In genomic region chr4:150950657-150951056, GRCh38 we compare ENCODE assay signal across 10 cellular contexts.
DNase-seq lines count a peak whose midpoint lies in the region; ATAC-seq and TF ChIP-seq lines count a peak whose summit lies in the region.
"Had no signal": no experiment of that assay in that cellular context is flagged by ENCODE, and none has a peak within 500 bp of the region (broad histone marks: within the 10 kb centered on the region; RNA-seq: fewer than 3 reads in every experiment).

No MANE protein-coding gene starts in this region.

- no peaks in the 10 kb centered on the region for H3K4me1 ChIP-seq in OCI-LY7 (ENCODE audit: insufficient read depth, low read length, poor library complexity, severe bottlenecking)

- POLR2A ChIA-PET in OCI-LY7 (lab: Charles Lee) = interaction anchor here (0.6 to 0.7 kb wide), 2 partner anchors 174 to 271 kb away, joined by 3 read pairs; no protein-coding TSS in a partner anchor

- no peak overlapping the region for H3K27ac ChIP-seq in OCI-LY7 (ENCODE audit: low read depth, low read length, poor library complexity, severe bottlenecking)

- TF ChIP-seq CTCF in OCI-LY7 (conservative IDR thresholded peaks at IDR 0.05; ENCODE audit: low read length) = no peak

- no peak overlapping the region for H2AFZ ChIP-seq in OCI-LY7 (ENCODE audit: low read length)

- ATAC-seq in GM21360 (IDR thresholded peaks at IDR 0.05; ENCODE audit: unreplicated experiment) (peak; percentile 81), HG03280 (IDR thresholded peaks at IDR 0.05; ENCODE audit: unreplicated experiment) (peak; percentile 53), esophagus mucosa (peak; percentile 72)

- intact Hi-C loops in OCI-LY7 (cut with micrococcal nuclease; ENCODE audit: unreplicated experiment) = no loop called here

- peaks cover 42% of the 10 kb centered on the region; the same call in 1 of the 2 replicates for H3K79me2 ChIP-seq in OCI-LY7 (ENCODE audit: insufficient read depth, low read depth, low read length)

- DNase-seq in EH (ENCODE audit: low read depth) = peak; percentile 29
- no peak for DNase-seq in DMS153 treated with DMSO at 0.1 percent for 48 hours (lab: John Stamatoyannopoulos, UW; ENCODE audit: unreplicated experiment)
- DNase-seq in NCI-H128 (lab: John Stamatoyannopoulos, UW; ENCODE audit: unreplicated experiment) = no peak
- no peak for DNase-seq in OCI-LY7 (ENCODE audit: low spot score)
- no peak for DNase-seq in NCI-H1930 (lab: John Stamatoyannopoulos, UW)
- DNase-seq: CD4-positive, CD25-positive, alpha-beta regulatory T cell; SHP77 had no signal

- CTCF ChIA-PET in OCI-LY7 (lab: Charles Lee; ENCODE audit: unreplicated experiment) = no interaction called here

- no TSS peak for BruUV-seq in OCI-LY7 (replicated peaks; lab: Mats Ljungman, UMichigan)

- H3K36me3 ChIP-seq in OCI-LY7 (ENCODE audit: insufficient read depth, low read length) = peaks cover 5% of the 10 kb centered on the region

- H3K4me3 ChIP-seq in OCI-LY7 (ENCODE audit: low read depth, low read length, poor library complexity, severe bottlenecking) = no peak overlapping the region

- no peaks in the 10 kb centered on the region for H4K20me1 ChIP-seq in OCI-LY7 (ENCODE audit: insufficient read depth, low read length)

- peaks cover 6% of the 10 kb centered on the region; the same call in 1 of the 2 replicates for H3K9me3 ChIP-seq in OCI-LY7 (ENCODE audit: low read length)

- H3K9me2 ChIP-seq in OCI-LY7 (ENCODE audit: insufficient read depth, low read length) = no peaks in the 10 kb centered on the region

- no peak overlapping the region for H3K4me2 ChIP-seq in OCI-LY7 (ENCODE audit: low read length)
